2 cellular contexts compared by ENCODE assay signal in the genomic region with DNA sequence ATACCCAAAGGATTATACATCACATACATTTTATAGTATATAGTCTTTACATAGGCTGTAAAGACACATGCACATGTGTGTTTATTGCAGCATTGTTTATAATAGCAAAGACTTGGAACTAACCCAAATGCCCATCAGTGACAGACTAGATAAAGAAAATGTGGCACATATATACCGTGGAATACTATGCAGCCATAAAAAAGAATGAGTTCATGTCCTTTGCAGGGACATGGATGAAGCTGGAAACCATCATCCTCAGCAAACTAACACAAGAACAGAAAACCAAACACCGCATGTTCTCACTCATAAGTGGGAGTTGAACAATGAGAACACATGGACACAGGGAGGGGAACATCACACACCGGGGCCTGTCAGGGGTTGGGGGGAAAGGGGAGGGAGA.
DNase-seq lines count a peak whose midpoint lies in the region; ATAC-seq, FAIRE-seq and TF ChIP-seq lines count a peak whose summit lies in the region.
"Not testable (repeated sequence)": the region's sequence is repeated elsewhere in the genome, so short reads cannot be mapped to it uniquely, and the experiment has no call there.

No MANE protein-coding gene starts in this region.

- TF ChIP-seq EP300 in K562 (IDR thresholded peaks at IDR 0.05; ENCODE audit: low read length): not testable (repeated sequence)

- BruUV-seq in K562 (replicated peaks; lab: Mats Ljungman, UMichigan): not testable (repeated sequence)

- not testable (repeated sequence) for H3K9me3 ChIP-seq in HEK293 (ENCODE audit: control insufficient read depth, insufficient read depth, low read depth, low read length); K562 (replicated peaks; ENCODE audit: control insufficient read depth, insufficient read depth, low read depth, low read length)

- intact Hi-C loops in K562 (cut with micrococcal nuclease): not testable (repeated sequence)

- TF ChIP-seq POLR2A in K562 (conservative IDR thresholded peaks at IDR 0.05): not testable (repeated sequence)

- ATAC-seq in K562: not testable (repeated sequence)

- not testable (repeated sequence) for H3K9ac ChIP-seq in K562 (ENCODE audit: insufficient read depth in 1 of 2, low read depth in 2 of 2, low read length in 2 of 2)

- not testable (repeated sequence) for DNase-seq in K562 (ENCODE audit: extremely low read depth in 1 of 4, low spot score in 3 of 4)

- H3K79me2 ChIP-seq in K562 (ENCODE audit: control insufficient read depth, insufficient read depth, low read length): not testable (repeated sequence)

- not testable (repeated sequence) for H3K9me1 ChIP-seq in K562 (ENCODE audit: control insufficient read depth, insufficient read depth, low read length)

- CTCF ChIA-PET in HEK293 (lab: Yijun Ruan, JAX); K562 (lab: Yijun Ruan, JAX; ENCODE audit: low intra/inter-chr PET ratio): not testable (repeated sequence)

- not testable (repeated sequence) for H3K27me3 ChIP-seq in K562 (ENCODE audit: control insufficient read depth in 2 of 2, insufficient read depth in 2 of 2, low read length in 2 of 2)

- H3K4me3 ChIP-seq in HEK293 (ENCODE audit: low read depth, low read length); K562: not testable (repeated sequence)

- not testable (repeated sequence) for FAIRE-seq in K562 (lab: Jason Lieb, UNC)

- TF ChIP-seq CTCF in HEK293 (tag by site-specific recombination; IDR thresholded peaks at IDR 0.05); K562 (IDR thresholded peaks at IDR 0.05 in 2 of 3, conservative IDR thresholded peaks at IDR 0.05 in 1 of 3; ENCODE audit: insufficient read depth in 2 of 3, low read depth in 1 of 3, low read length in 3 of 3): not testable (repeated sequence)

- not testable (repeated sequence) for TF ChIP-seq RAD21 in K562 (CRISPR knock-in tag; conservative IDR thresholded peaks at IDR 0.05 in 1 of 2, IDR thresholded peaks at IDR 0.05 in 1 of 2)

- H3K27ac ChIP-seq in HEK293 (ENCODE audit: extremely low read depth, low read depth, low read length); K562 (ENCODE audit: extremely low read depth, low read depth, low read length): not testable (repeated sequence)

- WGBS in K562 (ENCODE audit: insufficient coverage, low coverage, missing lambda C conversion rate): 0% methylated on average over 1 of the region's 3 CpGs

- not testable (repeated sequence) for H3K36me3 ChIP-seq in HEK293 (ENCODE audit: control insufficient read depth in 2 of 2, insufficient read depth in 1 of 2, low read length in 2 of 2); K562 (ENCODE audit: control insufficient read depth, insufficient read depth, low read length)

- H3K4me2 ChIP-seq in K562 (ENCODE audit: insufficient read depth, low read length): not testable (repeated sequence)

- POLR2A ChIA-PET in HEK293 (lab: Yijun Ruan, JAX); K562 (lab: Yijun Ruan, JAX): not testable (repeated sequence)

- in situ Hi-C loops in K562 (cut with MboI): not testable (repeated sequence)

- not testable (repeated sequence) for H3K4me1 ChIP-seq in HEK293 (ENCODE audit: control insufficient read depth, insufficient read depth, low read length); K562 (replicated peaks in 1 of 2; ENCODE audit: control insufficient read depth in 2 of 2, insufficient read depth in 2 of 2, low read length in 2 of 2)

- H4K20me1 ChIP-seq in K562 (replicated peaks; ENCODE audit: control insufficient read depth, insufficient read depth, low read length): not testable (repeated sequence)

- not testable (repeated sequence) for H2AFZ ChIP-seq in K562 (ENCODE audit: low read depth, low read length)

TF ChIP-seq in HEK293, 187 proteins besides CTCF, POLR2A, EP300 and RAD21:
- peak; percentile 60 for TF ChIP-seq ZNF146 (tag by site-specific recombination; IDR thresholded peaks at IDR 0.05)

TF ChIP-seq in K562, 482 proteins besides CTCF, POLR2A, EP300 and RAD21:
- TF ChIP-seq ZNF146 (CRISPR knock-in tag; IDR thresholded peaks at IDR 0.05; ENCODE audit: unreplicated experiment): peak; percentile 63
